10 cellular contexts compared by ENCODE assay signal in the genomic region with DNA sequence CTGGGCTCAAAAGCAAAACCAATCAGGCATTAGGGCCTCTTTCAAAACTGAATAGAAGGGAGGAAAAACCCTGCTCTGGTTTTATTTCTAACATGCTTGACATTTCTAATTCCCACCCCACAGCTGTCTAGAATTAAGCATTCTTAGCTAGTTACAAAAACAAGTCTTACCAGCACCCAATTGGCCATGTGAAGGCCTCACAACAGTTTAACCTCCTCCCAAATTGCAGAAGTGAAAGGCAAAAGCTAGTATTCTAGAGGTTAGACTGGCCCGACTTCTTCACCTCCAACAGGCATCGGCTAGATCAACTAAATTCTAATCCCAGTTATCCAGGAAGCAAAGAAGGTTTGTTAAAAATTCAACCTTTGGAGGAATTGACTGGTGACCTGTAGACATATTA. TPM values are rescaled to one million over a fixed set of nuclear protein-coding genes. Genes with fewer than 3 reads are reported as not detected.
DNase-seq lines count a peak whose midpoint lies in the region; ATAC-seq and TF ChIP-seq lines count a peak whose summit lies in the region.
"Had no signal": no experiment of that assay in that cellular context is flagged by ENCODE, and none has a peak within 500 bp of the region (broad histone marks: within the 10 kb centered on the region; RNA-seq: fewer than 3 reads in every experiment).

No MANE protein-coding gene starts in this region.

- H3K9me3 ChIP-seq in upper lobe of left lung, result no peaks in the 10 kb centered on the region

- ATAC-seq in upper lobe of left lung (ENCODE audit: low FRiP score in 2 of 2), result peak in 1 of 2 donors; percentile 11
- ATAC-seq: left ventricle myocardium superior had no signal

- H3K4me1 ChIP-seq in upper lobe of left lung, result peaks cover 42 to 65% (median 47%) of the 10 kb centered on the region in 4 donors

- no peaks in the 10 kb centered on the region for H3K9me3 Mint-ChIP-seq in activated naive CD4-positive, alpha-beta T cell treated with anti-CD3 and anti-CD28 coated beads for 36 hours
- no peaks in the 10 kb centered on the region for H3K9me3 Mint-ChIP-seq in endothelial cell (ENCODE audit: unreplicated experiment)

- TF ChIP-seq CTCF in endothelial cell (IDR thresholded peaks at IDR 0.05; ENCODE audit: unreplicated experiment) (no peak), upper lobe of left lung (IDR thresholded peaks at IDR 0.05) (no peak)

- H3K4me1 Mint-ChIP-seq in activated naive CD4-positive, alpha-beta T cell treated with anti-CD3 and anti-CD28 coated beads for 36 hours (ENCODE audit: low read depth), result peaks cover 98% of the 10 kb centered on the region
- peaks cover 49% of the 10 kb centered on the region for H3K4me1 Mint-ChIP-seq in endothelial cell (ENCODE audit: unreplicated experiment)

- TF ChIP-seq POLR2A in upper lobe of left lung (IDR thresholded peaks at IDR 0.05), result no peak

- H3K4me3 Mint-ChIP-seq in activated naive CD4-positive, alpha-beta T cell treated with anti-CD3 and anti-CD28 coated beads for 36 hours, result peak overlapping the region; percentile 43
- peak overlapping the region; percentile 43 for H3K4me3 Mint-ChIP-seq in endothelial cell (ENCODE audit: unreplicated experiment)

- H3K4me3 ChIP-seq in upper lobe of left lung, result no peak overlapping the region

- no peak for TF ChIP-seq EP300 in upper lobe of left lung (IDR thresholded peaks at IDR 0.05)

- H3K36me3 Mint-ChIP-seq in activated naive CD4-positive, alpha-beta T cell treated with anti-CD3 and anti-CD28 coated beads for 36 hours (ENCODE audit: low read depth), result peaks cover 90% of the 10 kb centered on the region
- H3K36me3 Mint-ChIP-seq in endothelial cell (ENCODE audit: low read depth, unreplicated experiment), result peaks cover 90% of the 10 kb centered on the region

- H3K27me3 Mint-ChIP-seq in activated naive CD4-positive, alpha-beta T cell treated with anti-CD3 and anti-CD28 coated beads for 36 hours (ENCODE audit: low read depth), result no peaks in the 10 kb centered on the region
- peaks cover 5% of the 10 kb centered on the region for H3K27me3 Mint-ChIP-seq in endothelial cell (ENCODE audit: unreplicated experiment)

- WGBS in upper lobe of left lung, 2 donors, result 47 to 78% methylated on average over 2 of the region's 2 CpGs

- intact Hi-C loops in activated naive CD4-positive, alpha-beta T cell treated with anti-CD3 and anti-CD28 coated beads for 36 hours (cut with micrococcal nuclease), result loop anchor here (1.0 kb wide), 1 partner anchor 8 kb away; no protein-coding TSS in a partner anchor

- CTCF ChIA-PET in activated naive CD4-positive, alpha-beta T cell treated with anti-CD3 and anti-CD28 coated beads for 36 hours (lab: Charles Lee), result interaction anchor here (0.8 to 1.2 kb wide), 5 partner anchors 9 to 83 kb away, joined by 3 to 7 read pairs (median 4); partner anchors contain the start of genes PYGM and RASGRP2

- H3K27ac ChIP-seq in upper lobe of left lung, result peak overlapping the region in 3 of 4 donors; percentile 47 to 77 (median 74)

- H3K36me3 ChIP-seq in upper lobe of left lung, result peaks cover 90 to 100% (median 93%) of the 10 kb centered on the region in 4 donors

- DNase-seq in activated naive CD4-positive, alpha-beta T cell treated with anti-CD3 and anti-CD28 coated beads for 36 hours, result no peak
- DNase-seq in activated naive CD4-positive, alpha-beta T cell (lab: John Stamatoyannopoulos, UW), result no peak
- DNase-seq in NOMO-1 treated with DMSO at 0.1 percent for 48 hours (lab: John Stamatoyannopoulos, UW; ENCODE audit: unreplicated experiment) (peak; percentile 77), endothelial cell (ENCODE audit: low spot score) (no peak), upper lobe of left lung (no peak), HCEC 1CT (no peak), NCI-H1105 treated with DMSO at 0.1 percent for 48 hours (lab: John Stamatoyannopoulos, UW) (no peak), inferior parietal cortex (ENCODE audit: extremely low spot score) (no peak)
- DNase-seq: left ventricle myocardium superior, NCI-H510A had no signal

- peak overlapping the region; percentile 95 for H3K27ac Mint-ChIP-seq in activated naive CD4-positive, alpha-beta T cell treated with anti-CD3 and anti-CD28 coated beads for 36 hours
- H3K27ac Mint-ChIP-seq in endothelial cell (ENCODE audit: unreplicated experiment), result peak overlapping the region; percentile 87

- H3K27me3 ChIP-seq in upper lobe of left lung, result no peaks in the 10 kb centered on the region

RNA-seq across cellular contexts. Expression of gene SF1, which starts 6.5 kb away (rescaled TPM):
- 100 to 1,000 TPM; 303 to 320 TPM for total RNA-seq in activated naive CD4-positive, alpha-beta T cell treated with anti-CD3 and anti-CD28 coated beads for 36 hours
- total RNA-seq in endothelial cell (ENCODE audit: unreplicated experiment), result 322 TPM
- 100 to 1,000 TPM; 231 to 625 (median 265) TPM for total RNA-seq in upper lobe of left lung

RNA-seq across cellular contexts. Expression of gene PYGM, which starts 12.1 kb away (rescaled TPM):
- total RNA-seq in activated naive CD4-positive, alpha-beta T cell treated with anti-CD3 and anti-CD28 coated beads for 36 hours, result under 1 TPM; 0.64 to 0.89 TPM
- 0.26 TPM for total RNA-seq in endothelial cell (ENCODE audit: unreplicated experiment)
- 1 to 10 TPM; 1.0 to 3.7 (median 1.5) TPM for total RNA-seq in upper lobe of left lung

RNA-seq across cellular contexts. Expression of gene RASGRP2, which starts 27.9 kb away (rescaled TPM):
- total RNA-seq in activated naive CD4-positive, alpha-beta T cell treated with anti-CD3 and anti-CD28 coated beads for 36 hours, result 1 to 10 TPM; 5.2 to 5.6 TPM
- 139 TPM for total RNA-seq in endothelial cell (ENCODE audit: unreplicated experiment)
- total RNA-seq in upper lobe of left lung, result 10 to 100 TPM; 20.5 to 80.7 (median 33.9) TPM

RNA-seq across cellular contexts. Expression of gene MAP4K2, which starts 31.2 kb away (rescaled TPM):
- 10 to 100 TPM; 69.5 to 73.9 TPM for total RNA-seq in activated naive CD4-positive, alpha-beta T cell treated with anti-CD3 and anti-CD28 coated beads for 36 hours
- total RNA-seq in endothelial cell (ENCODE audit: unreplicated experiment), result 202 TPM
- total RNA-seq in upper lobe of left lung, result 10 to 100 TPM; 19.0 to 84.7 (median 29.2) TPM

RNA-seq across cellular contexts. Expression of gene MEN1, which starts 38.5 kb away (rescaled TPM):
- total RNA-seq in activated naive CD4-positive, alpha-beta T cell treated with anti-CD3 and anti-CD28 coated beads for 36 hours, result 10 to 100 TPM; 23.9 TPM
- total RNA-seq in endothelial cell (ENCODE audit: unreplicated experiment), result 56.3 TPM
- 10 to 100 TPM; 15.4 to 47.1 (median 24.4) TPM for total RNA-seq in upper lobe of left lung
